1 cellular context compared by ENCODE assay signal in genomic region chr2:240960309-240960962, GRCh38.
TF ChIP-seq lines count a peak whose summit lies in the region.

No MANE protein-coding gene starts in this region.

TF ChIP-seq in HepG2, 621 proteins besides CTCF, POLR2A, EP300 and RAD21 (continued from another document and continues in another):
- TF ChIP-seq FOXK2 (IDR thresholded peaks at IDR 0.05), result peak; percentile 82
- TF ChIP-seq ZBTB25 (CRISPR knock-in tag; IDR thresholded peaks at IDR 0.05), result 0 out of 2 replicates have a peak, but pooled peaks have one; percentile 43
- peak; percentile 96 for TF ChIP-seq TFAP4 (IDR thresholded peaks at IDR 0.05; ENCODE audit: borderline replicate concordance, low read depth)
- TF ChIP-seq CEBPB (IDR thresholded peaks at IDR 0.05; ENCODE audit: borderline replicate concordance, low read depth, low read length), result peak; percentile 87
- TF ChIP-seq PHF5A (CRISPR knock-in tag; IDR thresholded peaks at IDR 0.05; ENCODE audit: low read depth, unreplicated experiment), result peak; percentile 16
- TF ChIP-seq MXD4 (CRISPR knock-in tag; IDR thresholded peaks at IDR 0.05), result peak; percentile 47; the same call in 1 of the 2 replicates
- no peak for TF ChIP-seq PRPF4 (IDR thresholded peaks at IDR 0.05; ENCODE audit: low read depth, low read length, poor library complexity, severe bottlenecking)
- peak; percentile 91 for TF ChIP-seq TP53 (CRISPR knock-in tag; conservative IDR thresholded peaks at IDR 0.05)
- no peak for TF ChIP-seq ZSCAN20 (CRISPR knock-in tag; IDR thresholded peaks at IDR 0.05; ENCODE audit: borderline replicate concordance)
- peak; percentile 77 for TF ChIP-seq ZNF768 (CRISPR knock-in tag; IDR thresholded peaks at IDR 0.05)
- TF ChIP-seq ZNF800 (CRISPR knock-in tag; IDR thresholded peaks at IDR 0.05), result peak; percentile 91
- TF ChIP-seq TIGD3 (CRISPR knock-in tag; IDR thresholded peaks at IDR 0.05; ENCODE audit: borderline replicate concordance), result no peak
- TF ChIP-seq HES4 (CRISPR knock-in tag; IDR thresholded peaks at IDR 0.05; ENCODE audit: borderline replicate concordance), result peak; percentile 45; the same call in 1 of the 2 replicates
- TF ChIP-seq ELF1 (CRISPR knock-in tag; IDR thresholded peaks at IDR 0.05), result peak; percentile 55; the same call in 1 of the 2 replicates
- TF ChIP-seq JUNB (CRISPR knock-in tag; IDR thresholded peaks at IDR 0.05; ENCODE audit: borderline replicate concordance), result no peak
- TF ChIP-seq ZNF674 (CRISPR knock-in tag; IDR thresholded peaks at IDR 0.05; ENCODE audit: low read depth), result no peak
- peak; percentile 97 for TF ChIP-seq ZNF776 (CRISPR knock-in tag; IDR thresholded peaks at IDR 0.05)
- TF ChIP-seq ZNF124 (CRISPR knock-in tag; IDR thresholded peaks at IDR 0.05), result peak; percentile 78; the same call in 1 of the 2 replicates
- peak; percentile 27; the same call in 1 of the 2 replicates for TF ChIP-seq SP2 (CRISPR knock-in tag; IDR thresholded peaks at IDR 0.05)
- TF ChIP-seq POGZ (CRISPR knock-in tag; IDR thresholded peaks at IDR 0.05), result peak; percentile 71; the same call in 1 of the 2 replicates
- TF ChIP-seq NONO (IDR thresholded peaks at IDR 0.05), result no peak
- peak; percentile 87 for TF ChIP-seq NONO (CRISPR knock-in tag; conservative IDR thresholded peaks at IDR 0.05)
- peak; percentile 92 for TF ChIP-seq SPEN (CRISPR knock-in tag; IDR thresholded peaks at IDR 0.05; ENCODE audit: low read depth)
- peak; percentile 72; the same call in 1 of the 2 replicates for TF ChIP-seq MIER3 (CRISPR knock-in tag; IDR thresholded peaks at IDR 0.05; ENCODE audit: borderline replicate concordance)
- no peak for TF ChIP-seq NFE2 (CRISPR knock-in tag; IDR thresholded peaks at IDR 0.05)
- 0 out of 2 replicates have a peak, but pooled peaks have one; percentile 15 for TF ChIP-seq ZNF12 (CRISPR knock-in tag; IDR thresholded peaks at IDR 0.05)
- no peak for TF ChIP-seq CCAR2 (optimal IDR thresholded peaks at IDR 0.05; ENCODE audit: low read depth, low read length)
- peak; percentile 95 for TF ChIP-seq DZIP1 (CRISPR knock-in tag; IDR thresholded peaks at IDR 0.05)
- peak; percentile 86; the same call in 1 of the 2 replicates for TF ChIP-seq FOXO4 (CRISPR knock-in tag; conservative IDR thresholded peaks at IDR 0.05)
- no peak for TF ChIP-seq ZNF652 (CRISPR knock-in tag; IDR thresholded peaks at IDR 0.05; ENCODE audit: borderline replicate concordance, low read depth)
- TF ChIP-seq SRSF1 (optimal IDR thresholded peaks at IDR 0.05; ENCODE audit: low read depth, low read length), result no peak
- TF ChIP-seq TFDP1 (CRISPR knock-in tag; IDR thresholded peaks at IDR 0.05; ENCODE audit: borderline replicate concordance), result peak; percentile 33; the same call in 1 of the 2 replicates
- TF ChIP-seq SNRNP70 (IDR thresholded peaks at IDR 0.05; ENCODE audit: low read depth, low read length), result no peak
- peak; percentile 89; the same call in 1 of the 2 replicates for TF ChIP-seq KAT7 (CRISPR knock-in tag; IDR thresholded peaks at IDR 0.05; ENCODE audit: borderline replicate concordance)
- TF ChIP-seq TSC22D2 (CRISPR knock-in tag; IDR thresholded peaks at IDR 0.05; ENCODE audit: borderline replicate concordance), result peak; percentile 48; the same call in 1 of the 2 replicates
- TF ChIP-seq IRF1 (CRISPR knock-in tag; IDR thresholded peaks at IDR 0.05; ENCODE audit: low read depth), result no peak
- peak; percentile 74 for TF ChIP-seq MAX (IDR thresholded peaks at IDR 0.05)
- TF ChIP-seq CBFB (CRISPR knock-in tag; IDR thresholded peaks at IDR 0.05), result peak; percentile 52
- TF ChIP-seq FOXJ3 (CRISPR knock-in tag; IDR thresholded peaks at IDR 0.05; ENCODE audit: borderline replicate concordance), result peak; percentile 72; the same call in 1 of the 2 replicates
- TF ChIP-seq ZNF326 (CRISPR knock-in tag; IDR thresholded peaks at IDR 0.05; ENCODE audit: borderline replicate concordance), result no peak
- TF ChIP-seq ARNT (IDR thresholded peaks at IDR 0.05), result no peak
- peak; percentile 78; the same call in 1 of the 2 replicates for TF ChIP-seq ZSCAN21 (CRISPR knock-in tag; IDR thresholded peaks at IDR 0.05; ENCODE audit: borderline replicate concordance)
- TF ChIP-seq PCBP1 (IDR thresholded peaks at IDR 0.05; ENCODE audit: borderline replicate concordance, low read depth, low read length), result no peak
- no peak for TF ChIP-seq CHCHD3 (CRISPR knock-in tag; IDR thresholded peaks at IDR 0.05)
- no peak for TF ChIP-seq SMARCC2 (IDR thresholded peaks at IDR 0.05)
- TF ChIP-seq KLF6 (CRISPR knock-in tag; IDR thresholded peaks at IDR 0.05), result no peak
- TF ChIP-seq ZNF766 (CRISPR knock-in tag; IDR thresholded peaks at IDR 0.05; ENCODE audit: borderline replicate concordance), result no peak
- peak; percentile 77; the same call in 1 of the 2 replicates for TF ChIP-seq SIX1 (CRISPR knock-in tag; IDR thresholded peaks at IDR 0.05; ENCODE audit: borderline replicate concordance)
- peak in 1 of 2 experiments; percentile 87; a peak in 2 of 4 replicates for TF ChIP-seq KLF16 (CRISPR knock-in tag; IDR thresholded peaks at IDR 0.05)
- TF ChIP-seq ZFP36 (IDR thresholded peaks at IDR 0.05; ENCODE audit: borderline replicate concordance, low read depth, low read length, partially characterized antibody), result no peak
- TF ChIP-seq ZNF230 (CRISPR knock-in tag; IDR thresholded peaks at IDR 0.05), result no peak
- TF ChIP-seq DPF2 (CRISPR knock-in tag; IDR thresholded peaks at IDR 0.05; ENCODE audit: borderline replicate concordance, low read depth), result peak; percentile 70
- no peak for TF ChIP-seq TRIM24 (CRISPR knock-in tag; IDR thresholded peaks at IDR 0.05)
- no peak for TF ChIP-seq NAIF1 (CRISPR knock-in tag; IDR thresholded peaks at IDR 0.05; ENCODE audit: borderline replicate concordance)
- no peak for TF ChIP-seq IKZF1 (IDR thresholded peaks at IDR 0.05)
- TF ChIP-seq ZBTB43 (CRISPR knock-in tag; conservative IDR thresholded peaks at IDR 0.05), result peak; percentile 97
- TF ChIP-seq MED13 (CRISPR knock-in tag; IDR thresholded peaks at IDR 0.05), result peak; percentile 68
- TF ChIP-seq ZNF878 (CRISPR knock-in tag; IDR thresholded peaks at IDR 0.05), result no peak
- TF ChIP-seq ZNF432 (CRISPR knock-in tag; IDR thresholded peaks at IDR 0.05; ENCODE audit: borderline replicate concordance), result 0 out of 2 replicates have a peak, but pooled peaks have one; percentile 74
- peak; percentile 84; the same call in 1 of the 2 replicates for TF ChIP-seq NR0B2 (CRISPR knock-in tag; IDR thresholded peaks at IDR 0.05)
- peak; percentile 84 for TF ChIP-seq HNF4A (CRISPR knock-in tag; IDR thresholded peaks at IDR 0.05)
- TF ChIP-seq ZNF251 (CRISPR knock-in tag; IDR thresholded peaks at IDR 0.05), result no peak
- peak; percentile 69; the same call in 1 of the 2 replicates for TF ChIP-seq CCDC6 (CRISPR knock-in tag; IDR thresholded peaks at IDR 0.05)
